In the genomic region with DNA sequence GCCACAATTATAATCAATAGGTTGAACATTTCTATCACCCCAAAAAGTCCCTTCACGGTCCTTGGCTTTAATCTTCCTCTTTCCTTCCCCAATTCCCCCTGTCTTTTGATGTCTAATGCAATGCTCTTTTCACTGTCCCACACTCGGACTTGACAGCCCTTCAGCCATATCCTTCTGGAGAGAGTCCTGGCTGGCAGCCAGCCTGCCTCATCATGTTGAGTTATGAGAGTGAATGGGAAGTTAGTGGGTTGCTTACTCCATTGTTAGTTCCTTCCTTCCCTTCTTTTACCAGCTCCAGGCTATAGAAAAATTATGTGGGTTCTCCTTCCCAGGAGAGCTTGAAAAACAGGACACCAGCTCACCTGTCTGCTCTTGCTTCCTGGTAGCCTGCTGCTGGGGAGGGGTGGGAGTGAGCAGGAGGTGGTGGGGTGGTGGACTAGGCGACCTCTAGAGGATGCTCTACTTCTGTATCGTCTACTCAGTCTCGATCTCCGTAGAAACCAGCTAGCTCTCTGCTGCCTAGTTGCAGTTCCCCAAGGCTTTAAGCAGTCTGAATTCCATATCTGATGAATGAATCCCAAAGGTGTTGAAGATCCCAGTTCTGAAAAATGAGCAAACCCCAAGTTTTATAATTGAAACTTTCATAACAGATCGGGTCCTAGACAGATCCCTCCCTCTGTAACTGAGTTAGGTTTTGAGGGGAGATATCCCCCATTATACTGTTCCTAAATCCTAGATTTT, we compare ENCODE assay signal across 9 cellular contexts. TPM values are rescaled to one million over a fixed set of nuclear protein-coding genes. Genes with fewer than 3 reads are reported as not detected.
DNase-seq lines count a peak whose midpoint lies in the region; ATAC-seq, FAIRE-seq and TF ChIP-seq lines count a peak whose summit lies in the region.
"Not testable (repeated sequence)": the region's sequence is repeated elsewhere in the genome, so short reads cannot be mapped to it uniquely, and the experiment has no call there.
"Had no signal": no experiment of that assay in that cellular context is flagged by ENCODE, and none has a peak within 500 bp of the region (broad histone marks: within the 10 kb centered on the region; RNA-seq: fewer than 3 reads in every experiment).

No MANE protein-coding gene starts in this region.

- H3K36me3 Mint-ChIP-seq in activated B cell treated with CpG ODN at 0.5 μM for 24 hours (ENCODE audit: low read depth): not testable (repeated sequence)

- not testable (repeated sequence) for H3K9ac ChIP-seq in HepG2 (ENCODE audit: insufficient read depth, low read depth, low read length)

- not testable (repeated sequence) for H4K20me1 ChIP-seq in HepG2 (ENCODE audit: insufficient read depth, low read length)

- in situ Hi-C loops in HepG2 (cut with HindIII; ENCODE audit: extremely low pct_ligation_motif_present, low pct_unique_long_range_greater_than_20kb): not testable (repeated sequence)

- not testable (repeated sequence) for TF ChIP-seq CTCF in activated B cell treated with CpG ODN at 0.5 μM for 24 hours (IDR thresholded peaks at IDR 0.05)
- TF ChIP-seq CTCF in HepG2 (CRISPR knock-in tag; IDR thresholded peaks at IDR 0.05): 0 out of 2 replicates have a peak, but pooled peaks have one; percentile 25

- not testable (repeated sequence) for H3K27me3 Mint-ChIP-seq in activated B cell treated with CpG ODN at 0.5 μM for 24 hours

- H3K4me1 Mint-ChIP-seq in activated B cell treated with CpG ODN at 0.5 μM for 24 hours: not testable (repeated sequence)

- not testable (repeated sequence) for H3K27ac ChIP-seq in HepG2 (ENCODE audit: extremely low read length, insufficient read depth, low read length)

- not testable (repeated sequence) for H3K27me3 ChIP-seq in HepG2 (ENCODE audit: control insufficient read depth in 1 of 2, insufficient read depth in 2 of 2, low read length in 2 of 2)

- not testable (repeated sequence) for H3K4me3 ChIP-seq in HepG2 (replicated peaks in 1 of 3; ENCODE audit: insufficient read depth in 1 of 3, low read depth in 2 of 3, low read length in 3 of 3)

- BruUV-seq in HepG2 (replicated peaks; lab: Mats Ljungman, UMichigan): not testable (repeated sequence)

- H3K27ac Mint-ChIP-seq in activated B cell treated with CpG ODN at 0.5 μM for 24 hours: not testable (repeated sequence)

- not testable (repeated sequence) for TF ChIP-seq RAD21 in HepG2 (CRISPR knock-in tag; IDR thresholded peaks at IDR 0.05)

- H3K79me2 ChIP-seq in HepG2 (ENCODE audit: insufficient read depth, low read length): not testable (repeated sequence)

- POLR2A ChIA-PET in activated B cell treated with CpG ODN at 0.5 μM for 24 hours (lab: Charles Lee); HepG2 (lab: Yijun Ruan, JAX): not testable (repeated sequence)

- H3K4me1 ChIP-seq in HepG2 (ENCODE audit: insufficient read depth, low read length): not testable (repeated sequence)

- TF ChIP-seq POLR2A in HepG2 (IDR thresholded peaks at IDR 0.05; ENCODE audit: insufficient read depth in 1 of 2, low read depth in 2 of 2, low read length in 2 of 2): not testable (repeated sequence)

- WGBS in HepG2 (ENCODE audit: low lambda C conversion rate): 45% methylated on average over 5 of the region's 7 CpGs

- CTCF ChIA-PET in activated B cell treated with CpG ODN at 0.5 μM for 24 hours (lab: Charles Lee); HepG2 (lab: Yijun Ruan, JAX; ENCODE audit: low intra/inter-chr PET ratio, low total read pairs): not testable (repeated sequence)

- not testable (repeated sequence) for H3K9me3 Mint-ChIP-seq in activated B cell treated with CpG ODN at 0.5 μM for 24 hours

- intact Hi-C loops in activated B cell treated with CpG ODN at 0.5 μM for 24 hours (cut with micrococcal nuclease); HepG2 (cut with micrococcal nuclease; ENCODE audit: unreplicated experiment): not testable (repeated sequence)

- not testable (repeated sequence) for H3K36me3 ChIP-seq in HepG2 (replicated peaks in 1 of 2; ENCODE audit: control insufficient read depth in 1 of 2, insufficient read depth in 2 of 2, low read length in 2 of 2)

- peak; percentile 63 for ATAC-seq in GM18502 (IDR thresholded peaks at IDR 0.05; ENCODE audit: poor library complexity, unreplicated experiment)
- peak; percentile 61 for ATAC-seq in GM19468 (IDR thresholded peaks at IDR 0.05; ENCODE audit: extremely low read depth, unreplicated experiment)
- peak; percentile 93 for ATAC-seq in HG02678 (IDR thresholded peaks at IDR 0.05; ENCODE audit: unreplicated experiment)
- ATAC-seq in activated B cell treated with CpG ODN at 0.5 μM for 24 hours (ENCODE audit: low read depth): peak; percentile 97
- ATAC-seq in esophagus mucosa: peak; percentile 86
- peak; percentile 97 for ATAC-seq in HepG2
- ATAC-seq in stimulated activated naive CD8-positive, alpha-beta T cell treated with anti-CD3 and anti-CD28 coated beads, Interleukin-15, Interleukin-2, amounts not matched to agents 100 U/mL and 50 U/mL, for 24 hours: peak; percentile 69

- DNase-seq in M059J (ENCODE audit: low read depth) (peak; percentile 0), HepG2 (ENCODE audit: low spot score) (peak; percentile 0)
- DNase-seq in activated B cell treated with CpG ODN at 0.5 μM for 24 hours; stimulated activated naive CD8-positive, alpha-beta T cell treated with anti-CD3 and anti-CD28 coated beads, Interleukin-15, Interleukin-2, amounts not matched to agents 100 U/mL and 50 U/mL, for 24 hours: not testable (repeated sequence)

- H3K9me3 ChIP-seq in HepG2 (ENCODE audit: low read length): not testable (repeated sequence)

- H3K4me3 Mint-ChIP-seq in activated B cell treated with CpG ODN at 0.5 μM for 24 hours: not testable (repeated sequence)

- TF ChIP-seq EP300 in HepG2 (IDR thresholded peaks at IDR 0.05; ENCODE audit: low read depth in 2 of 2, low read length in 2 of 2); HepG2 (CRISPR knock-in tag; IDR thresholded peaks at IDR 0.05; ENCODE audit: borderline replicate concordance): not testable (repeated sequence)

- not testable (repeated sequence) for FAIRE-seq in HepG2 (lab: Jason Lieb, UNC)

- H2AFZ ChIP-seq in HepG2 (ENCODE audit: low read length): not testable (repeated sequence)

- not testable (repeated sequence) for H3K4me2 ChIP-seq in HepG2 (ENCODE audit: low read depth, low read length)

RNA-seq across cellular contexts. Expression of a gene that starts 30.5 kb away (rescaled TPM):
- 4.3 and 5.2 TPM in 2 replicates for total RNA-seq in M059J (2014; rRNA removed; shearing (Covaris generic))
- 0.27 and 0.49 TPM in 2 replicates for total RNA-seq in activated B cell treated with CpG ODN at 0.5 μM for 24 hours
- 2.8 TPM for total RNA-seq in esophagus mucosa
- total RNA-seq in HepG2 (2016; rRNA removed; fragmentation: Illumina TruSeq; extraction: Trizol): 3.0 and 3.9 TPM in 2 replicates
- 0.40 and 0.79 TPM in 2 replicates for total RNA-seq in HepG2 (2016; cell fraction: cytosol; rRNA removed; fragmentation: Illumina TruSeq; extraction: Trizol; ENCODE audit: low read depth)
- 2.9 and 3.7 TPM in 2 replicates for total RNA-seq in HepG2 (2016; cell fraction: insoluble cytoplasmic fraction; rRNA removed; fragmentation: Illumina TruSeq; extraction: Trizol)
- total RNA-seq in HepG2 (2016; cell fraction: membrane; rRNA removed; fragmentation: Illumina TruSeq; extraction: Trizol): 1.2 and 1.8 TPM in 2 replicates
- total RNA-seq in HepG2 (2016; cell fraction: nucleus; rRNA removed; fragmentation: Illumina TruSeq; extraction: Trizol): 0.99 and 1.8 TPM in 2 replicates
- 1.9 and 2.8 TPM in 2 replicates for polyA plus RNA-seq in HepG2 (2011; rRNA removed)
- polyA plus RNA-seq in HepG2 (2011; cell fraction: cytosol; rRNA removed): 1.4 and 1.7 TPM in 2 replicates
- 0.68 and 1.1 TPM in 2 replicates for polyA plus RNA-seq in HepG2 (2011; cell fraction: nucleus; rRNA removed)
- polyA plus RNA-seq in HepG2 (2012): 1.5 and 3.5 TPM in 2 replicates
- polyA plus RNA-seq in HepG2 (2016; cell fraction: cytosol; fragmentation: Illumina TruSeq; extraction: Trizol; ENCODE audit: low read depth): 0.09 and 0.15 TPM in 2 replicates
- polyA plus RNA-seq in HepG2 (2016; cell fraction: insoluble cytoplasmic fraction; fragmentation: Illumina TruSeq; extraction: Trizol; ENCODE audit: low read depth): 3.6 and 7.8 TPM in 2 replicates
- polyA plus RNA-seq in HepG2 (2016; cell fraction: membrane; fragmentation: Illumina TruSeq; extraction: Trizol; ENCODE audit: low read depth): 0.45 and 0.94 TPM in 2 replicates
- 4.6 and 8.3 TPM in 2 replicates for polyA plus RNA-seq in HepG2 (2016; cell fraction: nucleus; fragmentation: Illumina TruSeq; extraction: Trizol; ENCODE audit: insufficient read depth, low read depth)
- 0.64 and 6.7 TPM in 2 replicates for polyA minus RNA-seq in HepG2 (2011; rRNA and poly(A)+ RNA removed; ENCODE audit: low replicate concordance)
- polyA minus RNA-seq in HepG2 (2011; cell fraction: cytosol; rRNA and poly(A)+ RNA removed): 1.4 and 2.1 TPM in 2 replicates
- polyA minus RNA-seq in HepG2 (2011; cell fraction: nucleus; rRNA and poly(A)+ RNA removed): 0.37 and 0.77 TPM in 2 replicates
- total RNA-seq: Caco-2 had no signal
